ENCODE assay signal across 19 cellular contexts in the genomic region with DNA sequence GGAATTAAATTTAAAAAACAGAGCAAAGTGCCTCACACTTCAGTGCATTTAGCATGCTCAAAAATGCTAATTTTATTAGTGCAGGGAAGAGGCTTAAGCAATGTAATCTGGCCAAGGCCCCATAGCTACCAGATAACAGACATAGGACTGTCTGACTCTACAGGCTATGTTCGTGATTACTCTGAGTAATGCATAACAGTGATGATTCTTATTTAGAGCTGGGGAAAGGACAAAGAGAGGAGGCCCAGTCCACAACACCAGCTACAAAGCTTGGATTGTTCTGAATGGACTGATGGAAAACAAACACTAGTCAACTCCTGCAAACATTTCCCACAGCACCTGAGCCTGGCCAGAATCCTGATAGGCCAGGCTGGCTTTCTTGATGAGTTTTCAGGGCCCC. TPM values are rescaled to one million over a fixed set of nuclear protein-coding genes. Genes with fewer than 3 reads are reported as not detected.
DNase-seq lines count a peak whose midpoint lies in the region; ATAC-seq, FAIRE-seq and TF ChIP-seq lines count a peak whose summit lies in the region.
"Had no signal": no experiment of that assay in that cellular context is flagged by ENCODE, and none has a peak within 500 bp of the region (broad histone marks: within the 10 kb centered on the region; RNA-seq: fewer than 3 reads in every experiment).

No MANE protein-coding gene starts in this region.

- no peak for ATAC-seq in PC-3

- H3K9me3 ChIP-seq in PC-3 (ENCODE audit: low read length) (no peaks in the 10 kb centered on the region), adrenal gland (replicated peaks in 1 of 3) (no peaks in the 10 kb centered on the region)
- H3K9me3 ChIP-seq: BLaER1, HAP-1 had no signal

- intact Hi-C loops in PC-3 (cut with micrococcal nuclease) (no loop called here), adrenal gland (cut with DNase I) (loop anchor here (5.0 to 10.0 kb wide), 4 partner anchors 191 to 381 kb away; no protein-coding TSS in a partner anchor)

- DNase-seq in H54 (ENCODE audit: insufficient read length, low spot score) (no peak), caudate nucleus (lab: John Stamatoyannopoulos, UW) (peak in 7 of 61 donors; percentile 6 to 52 (median 22)), inferior parietal cortex (ENCODE audit: extremely low spot score) (peak; percentile 66), SKM-1 (lab: John Stamatoyannopoulos, UW; ENCODE audit: unreplicated experiment) (no peak), PC-3 (no peak), adrenal gland (no peak)
- DNase-seq: ACHN; CD8-positive, alpha-beta memory T cell; DMS 273 treated with DMSO at 0.1 percent for 48 hours; MV-4-11; NCI-H146; NCI-H2227 treated with DMSO at 0.1 percent for 48 hours; NCI-H526 treated with DMSO at 0.1 percent for 48 hours; OCI-M1 had no signal

- no peaks in the 10 kb centered on the region for H4K20me1 ChIP-seq in PC-3 (ENCODE audit: low read length)
- H4K20me1 ChIP-seq: BLaER1 had no signal

- 52 to 64% (median 58%) methylated on average over 1 of the region's 1 CpG for WGBS in adrenal gland, 4 donors

- H3K9ac ChIP-seq in PC-3 (ENCODE audit: low read length) = no peak overlapping the region
- H3K9ac ChIP-seq: BLaER1 had no signal

- no peaks in the 10 kb centered on the region for H3K79me2 ChIP-seq in PC-3 (ENCODE audit: low read length)

- POLR2A ChIA-PET in PC-3 (lab: Charles Lee; ENCODE audit: unreplicated experiment) = no interaction called here

- H2AFZ ChIP-seq in PC-3 (ENCODE audit: low read length) = no peak overlapping the region

- H3K27ac ChIP-seq in caudate nucleus (ENCODE audit: low read depth, low read length) (peak overlapping the region; percentile 93), temporal lobe (ENCODE audit: low read depth, low read length) (peak overlapping the region; percentile 96), PC-3 (ENCODE audit: low read length) (no peak overlapping the region), adrenal gland (no peak overlapping the region)
- H3K27ac ChIP-seq: BLaER1 had no signal

- no peaks in the 10 kb centered on the region for H3K9me2 ChIP-seq in PC-3 (replicated peaks; ENCODE audit: low read length)

- H3K27me3 ChIP-seq in PC-3 (ENCODE audit: low read length) (no peaks in the 10 kb centered on the region), adrenal gland (no peaks in the 10 kb centered on the region)
- H3K27me3 ChIP-seq: BLaER1 had no signal

- H3K36me3 ChIP-seq in PC-3 (ENCODE audit: low read depth, low read length) (peaks cover 12% of the 10 kb centered on the region), adrenal gland (replicated peaks in 1 of 2) (peaks cover 0 to 9% of the 10 kb centered on the region in 2 donors)
- H3K36me3 ChIP-seq: HAP-1 had no signal

- no TSS peak for BruUV-seq in PC-3 (replicated peaks; lab: Mats Ljungman, UMichigan)

- no peak overlapping the region for H3K4me2 ChIP-seq in PC-3 (ENCODE audit: low read length)
- H3K4me2 ChIP-seq: BLaER1 had no signal

- H3F3A ChIP-seq in PC-3 (ENCODE audit: low read length, unreplicated experiment) = peaks cover 9% of the 10 kb centered on the region

- TF ChIP-seq CTCF in PC-3 (conservative IDR thresholded peaks at IDR 0.05; ENCODE audit: low read depth, low read length) (no peak), adrenal gland (IDR thresholded peaks at IDR 0.05) (no peak)

- TF ChIP-seq POLR2A in H54 (IDR thresholded peaks at IDR 0.05; ENCODE audit: low read depth, low read length) (no peak), adrenal gland (IDR thresholded peaks at IDR 0.05) (no peak)

- CTCF ChIA-PET in PC-3 (lab: Charles Lee) = no interaction called here

- peak; percentile 60 for FAIRE-seq in H54 (lab: Jason Lieb, UNC)

- peaks cover 6% of the 10 kb centered on the region; the same call in 1 of the 2 replicates for H3K4me1 ChIP-seq in PC-3 (ENCODE audit: insufficient read depth, low read length)
- peaks cover 5 to 19% of the 10 kb centered on the region in 2 donors for H3K4me1 ChIP-seq in adrenal gland (replicated peaks in 1 of 2)
- H3K4me1 ChIP-seq: HAP-1 had no signal

- H3K4me3 ChIP-seq in PC-3 (ENCODE audit: low read length) = no peak overlapping the region
- H3K4me3 ChIP-seq in adrenal gland = no peak overlapping the region
- H3K4me3 ChIP-seq: BLaER1, HAP-1 had no signal

RNA-seq across cellular contexts. Expression of gene CH25H, which starts 8.4 kb away (rescaled TPM):
- total RNA-seq in temporal lobe = 0.25 TPM
- total RNA-seq in PC-3 (2014; rRNA removed) = not detected in 2 replicates
- 10 to 100 TPM in 4 of 8 donors, 1 to 10 TPM in 4; 1.8 to 16.3 (median 8.8) TPM for total RNA-seq in adrenal gland
- 1 to 10 TPM in 1 of 3 donors, under 1 TPM in 2; 0.80 to 2.9 (median 0.81) TPM for polyA plus RNA-seq in adrenal gland
- total RNA-seq: CD8-positive, alpha-beta memory T cell; HT-29 had no signal
- polyA plus RNA-seq: IgD-negative memory B cell had no signal

RNA-seq across cellular contexts. Expression of gene LIPA, which starts 36.1 kb away (rescaled TPM):
- total RNA-seq in temporal lobe (25.3 TPM), PC-3 (2014; rRNA removed) (54.4 and 55.7 TPM in 2 replicates), adrenal gland (100 to 1,000 TPM in 5 of 8 donors, 10 to 100 TPM in 3; 76.6 to 202 (median 134) TPM)
- 100 to 1,000 TPM in 1 of 3 donors, 10 to 100 TPM in 2; 15.9 to 153 (median 29.8) TPM for polyA plus RNA-seq in adrenal gland

Comparison
In these comparisons a context has a peak if more than half of its experiments do, and no peak if none do; other contexts are left out.
1. H3K27ac ChIP-seq: peak in caudate nucleus (single experiment) and temporal lobe (single experiment); none in PC-3 (single experiment) and adrenal gland (0 of 5).